ENCODE assay signal across 2 cellular contexts in the genomic region with DNA sequence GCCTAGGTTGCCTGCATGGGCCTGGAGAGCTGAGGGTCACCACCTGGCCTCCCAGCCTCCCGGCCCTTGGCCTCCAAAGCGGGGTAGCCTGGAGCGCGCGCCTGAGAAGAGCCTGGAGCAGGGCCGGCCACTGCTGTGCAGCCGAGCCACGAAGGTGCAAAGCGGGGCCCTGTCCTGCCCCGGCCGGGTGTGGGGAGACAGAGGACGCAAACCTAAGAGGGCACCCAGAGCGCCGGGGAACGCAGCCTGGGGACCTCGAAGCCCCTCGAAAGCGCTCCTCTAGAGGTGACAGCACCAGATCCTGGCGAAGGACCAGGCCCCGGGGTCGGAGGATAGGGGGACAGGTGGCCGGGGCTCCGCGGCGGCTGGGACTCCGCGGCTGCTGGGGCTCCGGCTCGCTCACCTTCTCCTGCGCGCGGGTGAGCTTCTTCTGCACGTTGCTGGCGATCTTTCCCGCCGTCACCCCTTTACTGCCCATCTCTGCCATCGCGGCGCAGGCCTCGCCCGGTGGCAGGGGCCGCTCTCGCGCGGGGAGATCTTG.
A peak's percentile ranks its signal among the peaks of the same experiment; 100 is the strongest.
TF ChIP-seq lines count a peak whose summit lies in the region.

No MANE protein-coding gene starts in this region.

TF ChIP-seq in IMR-90, 13 proteins besides CTCF, POLR2A, EP300 and RAD21:
- TF ChIP-seq FOS (IDR thresholded peaks at IDR 0.05; ENCODE audit: low read depth, low read length) (no peak), RFX5 (IDR thresholded peaks at IDR 0.05; ENCODE audit: low read depth, low read length) (no peak), MAFK (IDR thresholded peaks at IDR 0.05; ENCODE audit: low read depth, low read length) (no peak), BHLHE40 (IDR thresholded peaks at IDR 0.05; ENCODE audit: low read depth, low read length) (no peak), SMC3 (IDR thresholded peaks at IDR 0.05; ENCODE audit: low read depth, low read length) (no peak), CHD1 (IDR thresholded peaks at IDR 0.05; ENCODE audit: low read depth, low read length) (no peak)
- TF ChIP-seq, protein P1, sequence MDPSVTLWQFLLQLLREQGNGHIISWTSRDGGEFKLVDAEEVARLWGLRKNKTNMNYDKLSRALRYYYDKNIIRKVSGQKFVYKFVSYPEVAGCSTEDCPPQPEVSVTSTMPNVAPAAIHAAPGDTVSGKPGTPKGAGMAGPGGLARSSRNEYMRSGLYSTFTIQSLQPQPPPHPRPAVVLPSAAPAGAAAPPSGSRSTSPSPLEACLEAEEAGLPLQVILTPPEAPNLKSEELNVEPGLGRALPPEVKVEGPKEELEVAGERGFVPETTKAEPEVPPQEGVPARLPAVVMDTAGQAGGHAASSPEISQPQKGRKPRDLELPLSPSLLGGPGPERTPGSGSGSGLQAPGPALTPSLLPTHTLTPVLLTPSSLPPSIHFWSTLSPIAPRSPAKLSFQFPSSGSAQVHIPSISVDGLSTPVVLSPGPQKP (IDR thresholded peaks at IDR 0.05; ENCODE audit: borderline replicate concordance, low read depth, low read length) = no peak
- TF ChIP-seq, protein P2, sequence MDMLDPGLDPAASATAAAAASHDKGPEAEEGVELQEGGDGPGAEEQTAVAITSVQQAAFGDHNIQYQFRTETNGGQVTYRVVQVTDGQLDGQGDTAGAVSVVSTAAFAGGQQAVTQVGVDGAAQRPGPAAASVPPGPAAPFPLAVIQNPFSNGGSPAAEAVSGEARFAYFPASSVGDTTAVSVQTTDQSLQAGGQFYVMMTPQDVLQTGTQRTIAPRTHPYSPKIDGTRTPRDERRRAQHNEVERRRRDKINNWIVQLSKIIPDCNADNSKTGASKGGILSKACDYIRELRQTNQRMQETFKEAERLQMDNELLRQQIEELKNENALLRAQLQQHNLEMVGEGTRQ (IDR thresholded peaks at IDR 0.05; ENCODE audit: low read depth, low read length) = no peak

TF ChIP-seq in GM12878, 131 proteins besides CTCF, POLR2A, EP300 and RAD21:
- TF ChIP-seq, protein P3, sequence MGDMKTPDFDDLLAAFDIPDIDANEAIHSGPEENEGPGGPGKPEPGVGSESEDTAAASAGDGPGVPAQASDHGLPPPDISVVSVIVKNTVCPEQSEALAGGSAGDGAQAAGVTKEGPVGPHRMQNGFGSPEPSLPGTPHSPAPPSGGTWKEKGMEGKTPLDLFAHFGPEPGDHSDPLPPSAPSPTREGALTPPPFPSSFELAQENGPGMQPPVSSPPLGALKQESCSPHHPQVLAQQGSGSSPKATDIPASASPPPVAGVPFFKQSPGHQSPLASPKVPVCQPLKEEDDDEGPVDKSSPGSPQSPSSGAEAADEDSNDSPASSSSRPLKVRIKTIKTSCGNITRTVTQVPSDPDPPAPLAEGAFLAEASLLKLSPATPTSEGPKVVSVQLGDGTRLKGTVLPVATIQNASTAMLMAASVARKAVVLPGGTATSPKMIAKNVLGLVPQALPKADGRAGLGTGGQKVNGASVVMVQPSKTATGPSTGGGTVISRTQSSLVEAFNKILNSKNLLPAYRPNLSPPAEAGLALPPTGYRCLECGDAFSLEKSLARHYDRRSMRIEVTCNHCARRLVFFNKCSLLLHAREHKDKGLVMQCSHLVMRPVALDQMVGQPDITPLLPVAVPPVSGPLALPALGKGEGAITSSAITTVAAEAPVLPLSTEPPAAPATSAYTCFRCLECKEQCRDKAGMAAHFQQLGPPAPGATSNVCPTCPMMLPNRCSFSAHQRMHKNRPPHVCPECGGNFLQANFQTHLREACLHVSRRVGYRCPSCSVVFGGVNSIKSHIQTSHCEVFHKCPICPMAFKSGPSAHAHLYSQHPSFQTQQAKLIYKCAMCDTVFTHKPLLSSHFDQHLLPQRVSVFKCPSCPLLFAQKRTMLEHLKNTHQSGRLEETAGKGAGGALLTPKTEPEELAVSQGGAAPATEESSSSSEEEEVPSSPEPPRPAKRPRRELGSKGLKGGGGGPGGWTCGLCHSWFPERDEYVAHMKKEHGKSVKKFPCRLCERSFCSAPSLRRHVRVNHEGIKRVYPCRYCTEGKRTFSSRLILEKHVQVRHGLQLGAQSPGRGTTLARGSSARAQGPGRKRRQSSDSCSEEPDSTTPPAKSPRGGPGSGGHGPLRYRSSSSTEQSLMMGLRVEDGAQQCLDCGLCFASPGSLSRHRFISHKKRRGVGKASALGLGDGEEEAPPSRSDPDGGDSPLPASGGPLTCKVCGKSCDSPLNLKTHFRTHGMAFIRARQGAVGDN (IDR thresholded peaks at IDR 0.05) = peak; percentile 59; the same call in 1 of the 2 replicates
- 0 out of 2 replicates have a peak, but pooled peaks have one; percentile 75 for TF ChIP-seq GATAD2B (conservative IDR thresholded peaks at IDR 0.05; ENCODE audit: low read depth)
- TF ChIP-seq, protein P4, sequence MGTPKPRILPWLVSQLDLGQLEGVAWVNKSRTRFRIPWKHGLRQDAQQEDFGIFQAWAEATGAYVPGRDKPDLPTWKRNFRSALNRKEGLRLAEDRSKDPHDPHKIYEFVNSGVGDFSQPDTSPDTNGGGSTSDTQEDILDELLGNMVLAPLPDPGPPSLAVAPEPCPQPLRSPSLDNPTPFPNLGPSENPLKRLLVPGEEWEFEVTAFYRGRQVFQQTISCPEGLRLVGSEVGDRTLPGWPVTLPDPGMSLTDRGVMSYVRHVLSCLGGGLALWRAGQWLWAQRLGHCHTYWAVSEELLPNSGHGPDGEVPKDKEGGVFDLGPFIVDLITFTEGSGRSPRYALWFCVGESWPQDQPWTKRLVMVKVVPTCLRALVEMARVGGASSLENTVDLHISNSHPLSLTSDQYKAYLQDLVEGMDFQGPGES (IDR thresholded peaks at IDR 0.05) = no peak
